In the genomic region with DNA sequence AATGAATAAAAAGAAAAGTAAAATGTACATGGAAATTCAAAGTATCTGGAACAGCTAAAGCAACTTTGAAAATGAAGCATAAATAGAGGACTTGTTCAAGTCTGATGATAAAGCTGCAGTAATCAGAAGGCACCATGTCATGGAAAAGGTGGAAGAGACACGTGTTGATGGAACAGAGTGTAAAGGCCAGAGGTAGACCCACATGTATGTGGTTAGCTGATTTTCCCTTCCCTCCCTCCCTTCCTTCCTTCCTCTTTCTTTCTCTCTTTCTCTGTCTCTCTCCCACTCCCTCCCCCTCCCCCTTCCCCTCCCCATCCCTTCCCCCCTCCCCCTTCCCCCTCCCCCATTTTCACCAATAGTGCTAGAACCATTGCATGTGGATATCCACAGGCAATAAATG, we compare ENCODE assay signal across 8 cellular contexts. TPM values are rescaled to one million over a fixed set of nuclear protein-coding genes. Genes with fewer than 3 reads are reported as not detected.
"Had no signal": no experiment of that assay in that cellular context is flagged by ENCODE, and none has a peak within 500 bp of the region (broad histone marks: within the 10 kb centered on the region; RNA-seq: fewer than 3 reads in every experiment).

No MANE protein-coding gene starts in this region.

- FAIRE-seq: H54, HTR-8/SVneo had no signal

- H3K36me3 Mint-ChIP-seq: IgD-negative memory B cell had no signal

- H3K27ac Mint-ChIP-seq: IgD-negative memory B cell had no signal

- H3K9me3 Mint-ChIP-seq: H9 had no signal

- H3K4me1 Mint-ChIP-seq: IgD-negative memory B cell had no signal

- DNase-seq: GOT3, H9, HCEC 1CT, KG1 had no signal

- H3K4me3 Mint-ChIP-seq: H9, IgD-negative memory B cell had no signal

RNA-seq across cellular contexts. Expression of a gene that starts 58.7 kb away (rescaled TPM):
- total RNA-seq: H9, HT-29 had no signal
